8 cellular contexts compared by ENCODE assay signal in genomic region chr3:71926242-71926560, GRCh38.
A peak's percentile ranks its signal among the peaks of the same experiment; 100 is the strongest.
DNase-seq lines count a peak whose midpoint lies in the region; FAIRE-seq and TF ChIP-seq lines count a peak whose summit lies in the region.

No MANE protein-coding gene starts in this region.

- no peaks in the 10 kb centered on the region for H3K4me1 ChIP-seq in kidney (ENCODE audit: control insufficient read depth in 1 of 2, insufficient read depth in 1 of 2, low read depth in 1 of 2, low read length in 2 of 2)

- H3K4me3 ChIP-seq in kidney (ENCODE audit: low read length in 2 of 2), result no peak overlapping the region

- peaks cover 3% of the 10 kb centered on the region for H3K4me1 Mint-ChIP-seq in activated CD4-positive, alpha-beta T cell treated with anti-CD3 and anti-CD28 coated beads, Interleukin-2, amount 10 ng/mL, durations not matched to agents 7 days and 5 days
- H3K4me1 Mint-ChIP-seq in glutamatergic neuron (ENCODE audit: low read depth, unreplicated experiment), result peaks cover 6% of the 10 kb centered on the region

- H3K27ac Mint-ChIP-seq in activated CD4-positive, alpha-beta T cell treated with anti-CD3 and anti-CD28 coated beads, Interleukin-2, amount 10 ng/mL, durations not matched to agents 7 days and 5 days, result no peak overlapping the region
- no peak overlapping the region for H3K27ac Mint-ChIP-seq in glutamatergic neuron (ENCODE audit: unreplicated experiment)

- no peak for FAIRE-seq in kidney (lab: Jason Lieb, UNC)

- POLR2A ChIA-PET in activated CD4-positive, alpha-beta T cell treated with anti-CD3 and anti-CD28 coated beads, Interleukin-2, amount 10 ng/mL, durations not matched to agents 7 days and 5 days (lab: Charles Lee), result no interaction called here

- H3K9me3 Mint-ChIP-seq in activated CD4-positive, alpha-beta T cell treated with anti-CD3 and anti-CD28 coated beads, Interleukin-2, amount 10 ng/mL, durations not matched to agents 7 days and 5 days, result no peaks in the 10 kb centered on the region
- peaks cover 3% of the 10 kb centered on the region for H3K9me3 Mint-ChIP-seq in glutamatergic neuron (ENCODE audit: unreplicated experiment)

- CTCF ChIA-PET in activated CD4-positive, alpha-beta T cell treated with anti-CD3 and anti-CD28 coated beads, Interleukin-2, amount 10 ng/mL, durations not matched to agents 7 days and 5 days (lab: Charles Lee), result interaction anchor here (0.9 to 1.0 kb wide), 2 partner anchors 130 to 891 kb away, joined by 3 read pairs; no protein-coding TSS in a partner anchor

- no peak overlapping the region for H3K27ac ChIP-seq in kidney (ENCODE audit: low read depth in 2 of 2, low read length in 2 of 2)

- H3K36me3 Mint-ChIP-seq in activated CD4-positive, alpha-beta T cell treated with anti-CD3 and anti-CD28 coated beads, Interleukin-2, amount 10 ng/mL, durations not matched to agents 7 days and 5 days (ENCODE audit: low read depth), result no peaks in the 10 kb centered on the region
- peaks cover 4% of the 10 kb centered on the region for H3K36me3 Mint-ChIP-seq in glutamatergic neuron (ENCODE audit: unreplicated experiment)

- no peak overlapping the region for H3K9ac ChIP-seq in kidney (ENCODE audit: low read length in 2 of 2)

- TF ChIP-seq CTCF in kidney (IDR thresholded peaks at IDR 0.05; ENCODE audit: borderline replicate concordance, extremely low read depth, insufficient read depth) (peak; percentile 55), glutamatergic neuron (IDR thresholded peaks at IDR 0.05; ENCODE audit: partially characterized antibody, unreplicated experiment) (no peak)

- H3K9me3 ChIP-seq in kidney (ENCODE audit: control insufficient read depth in 1 of 2, low read length in 2 of 2), result no peaks in the 10 kb centered on the region

- no peaks in the 10 kb centered on the region for H3K36me3 ChIP-seq in kidney (ENCODE audit: control insufficient read depth in 1 of 2, insufficient read depth in 2 of 2, low read length in 2 of 2)

- intact Hi-C loops in kidney (cut with DNase I), result no loop called here

- no peak overlapping the region for H3K4me3 Mint-ChIP-seq in activated CD4-positive, alpha-beta T cell treated with anti-CD3 and anti-CD28 coated beads, Interleukin-2, amount 10 ng/mL, durations not matched to agents 7 days and 5 days
- H3K4me3 Mint-ChIP-seq in glutamatergic neuron (ENCODE audit: unreplicated experiment), result no peak overlapping the region

- no peaks in the 10 kb centered on the region for H3K27me3 Mint-ChIP-seq in activated CD4-positive, alpha-beta T cell treated with anti-CD3 and anti-CD28 coated beads, Interleukin-2, amount 10 ng/mL, durations not matched to agents 7 days and 5 days
- peaks cover 4% of the 10 kb centered on the region for H3K27me3 Mint-ChIP-seq in glutamatergic neuron (ENCODE audit: unreplicated experiment)

- DNase-seq in activated CD4-positive, alpha-beta T cell treated with anti-CD3 and anti-CD28 coated beads, Interleukin-2, amount 10 ng/mL, durations not matched to agents 7 days and 5 days, result peak; percentile 35
- DNase-seq in activated CD4-positive, alpha-beta T cell treated with anti-CD3 and anti-CD28 coated beads for 4 hours, result no peak
- DNase-seq in HuH-7 (ENCODE audit: low spot score), result peak; percentile 15
- DNase-seq in SK-N-DZ (ENCODE audit: low spot score), result peak; percentile 4
- no peak for DNase-seq in kidney
- no peak for DNase-seq in glutamatergic neuron
- DNase-seq in stimulated activated CD8-positive, alpha-beta memory T cell treated with anti-CD3 and anti-CD28 coated beads, Interleukin-4, amount 100 ng/mL, for 48 hours, result no peak
- no peak for DNase-seq in NCI-H1694 (lab: John Stamatoyannopoulos, UW)

Comparison
In these comparisons a context has a peak if more than half of its experiments do, and no peak if none do; other contexts are left out.
1. DNase-seq: peak in activated CD4-positive, alpha-beta T cell treated with anti-CD3 and anti-CD28 coated beads, Interleukin-2, amount 10 ng/mL, durations not matched to agents 7 days and 5 days (single experiment), HuH-7 (single experiment) and SK-N-DZ (single experiment); none in activated CD4-positive, alpha-beta T cell treated with anti-CD3 and anti-CD28 coated beads for 4 hours (0 of 2), kidney (single experiment), glutamatergic neuron (single experiment), stimulated activated CD8-positive, alpha-beta memory T cell treated with anti-CD3 and anti-CD28 coated beads, Interleukin-4, amount 100 ng/mL, for 48 hours (single experiment) and NCI-H1694 (single experiment).